Comparison of ENCODE assay signal across 1 cellular context in genomic region chr13:26424181-26424580, GRCh38.
TF ChIP-seq lines count a peak whose summit lies in the region.

No MANE protein-coding gene starts in this region.

TF ChIP-seq in H1, 55 proteins besides CTCF, POLR2A, EP300 and RAD21:
- no peak for TF ChIP-seq CEBPB (IDR thresholded peaks at IDR 0.05; ENCODE audit: low read depth, low read length)
- TF ChIP-seq RXRA (IDR thresholded peaks at IDR 0.05; ENCODE audit: insufficient read depth, low read depth, low read length): no peak
- no peak for TF ChIP-seq CHD1 (IDR thresholded peaks at IDR 0.05; ENCODE audit: low read depth, low read length)
- TF ChIP-seq CREB1 (IDR thresholded peaks at IDR 0.05): no peak
- TF ChIP-seq BACH1 (IDR thresholded peaks at IDR 0.05; ENCODE audit: low read length): no peak
- no peak for TF ChIP-seq POU5F1 (IDR thresholded peaks at IDR 0.05; ENCODE audit: low read depth, low read length)
- no peak for TF ChIP-seq E2F6 (IDR thresholded peaks at IDR 0.05)
- TF ChIP-seq JUND (IDR thresholded peaks at IDR 0.05; ENCODE audit: low read length): no peak
- no peak for TF ChIP-seq TCF12 (IDR thresholded peaks at IDR 0.05; ENCODE audit: low read depth, low read length)
- no peak for TF ChIP-seq BRCA1 (IDR thresholded peaks at IDR 0.05; ENCODE audit: low read depth, low read length)
- TF ChIP-seq ATF2 (IDR thresholded peaks at IDR 0.05; ENCODE audit: low read length): no peak
- no peak for TF ChIP-seq USF2 (IDR thresholded peaks at IDR 0.05; ENCODE audit: low read length)
- TF ChIP-seq GTF2F1 (IDR thresholded peaks at IDR 0.05; ENCODE audit: borderline replicate concordance, low read depth, low read length): no peak
- TF ChIP-seq KDM1A (IDR thresholded peaks at IDR 0.05; ENCODE audit: borderline replicate concordance, low read length): no peak
- TF ChIP-seq BCL11A (IDR thresholded peaks at IDR 0.05; ENCODE audit: low read depth in 2 of 2, low read length in 2 of 2): no peak
- TF ChIP-seq TAF1 (IDR thresholded peaks at IDR 0.05; ENCODE audit: low read depth, low read length): no peak
